Comparison of ENCODE assay signal across 2 cellular contexts in the genomic region with DNA sequence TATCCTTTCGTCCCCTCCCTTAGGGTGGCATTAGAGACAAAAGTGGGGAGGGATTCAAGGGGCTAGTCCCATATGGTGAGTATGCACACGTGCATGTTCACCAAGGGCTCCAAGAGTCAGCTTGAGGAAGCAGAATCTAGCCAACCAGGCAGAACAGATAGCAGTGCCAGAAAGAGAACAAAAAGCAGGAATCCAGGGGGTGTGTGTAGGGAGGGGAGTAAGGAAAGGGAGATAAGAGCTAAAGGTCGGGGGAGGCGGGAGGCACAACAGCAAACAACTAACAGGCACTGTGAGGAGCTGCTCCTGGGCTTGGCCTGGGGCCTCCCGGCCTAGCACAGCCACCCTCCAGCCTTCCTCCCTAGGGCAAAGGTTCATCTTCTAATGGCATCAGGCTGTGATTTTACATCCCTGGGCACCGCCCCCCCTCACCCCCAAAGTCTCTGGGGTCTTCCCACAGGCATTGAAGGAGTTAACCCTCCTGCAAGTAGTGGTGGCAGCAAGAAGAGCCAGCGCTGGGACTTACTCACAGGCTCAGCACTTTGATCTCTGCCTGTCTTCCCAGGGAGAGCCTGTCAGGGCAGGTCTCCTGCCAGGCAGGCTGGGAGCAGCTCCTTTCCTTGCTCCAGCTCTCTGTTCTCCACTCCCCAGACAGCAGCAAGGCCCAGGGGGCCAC.
TF ChIP-seq lines count a peak whose summit lies in the region.

No MANE protein-coding gene starts in this region.

TF ChIP-seq in HEK293, 187 proteins besides CTCF, POLR2A, EP300 and RAD21 (continued from another document and continues in another):
- TF ChIP-seq ZNF513 (tag by site-specific recombination; IDR thresholded peaks at IDR 0.05) (no peak), SP3 (tag by site-specific recombination; IDR thresholded peaks at IDR 0.05) (no peak), KLF1 (tag by site-specific recombination; IDR thresholded peaks at IDR 0.05) (no peak), ZNF274 (IDR thresholded peaks at IDR 0.05; ENCODE audit: low read length) (no peak), ZNF274 (tag by site-specific recombination; IDR thresholded peaks at IDR 0.05; ENCODE audit: borderline replicate concordance) (no peak), ZBTB6 (tag by site-specific recombination; IDR thresholded peaks at IDR 0.05) (no peak), ZBTB21 (tag by site-specific recombination; IDR thresholded peaks at IDR 0.05) (no peak), ZNF112 (tag by site-specific recombination; IDR thresholded peaks at IDR 0.05) (no peak), GLIS1 (tag by site-specific recombination; IDR thresholded peaks at IDR 0.05) (peak; percentile 45), ZNF350 (tag by site-specific recombination; IDR thresholded peaks at IDR 0.05) (no peak), SETDB1 (IDR thresholded peaks at IDR 0.05; ENCODE audit: insufficient read length, low read length) (no peak), SCRT2 (tag by site-specific recombination; IDR thresholded peaks at IDR 0.05) (no peak), ZNF768 (tag by site-specific recombination; IDR thresholded peaks at IDR 0.05) (no peak), ZNF76 (tag by site-specific recombination; IDR thresholded peaks at IDR 0.05; ENCODE audit: borderline replicate concordance, low read depth) (no peak), ZNF404 (tag by site-specific recombination; IDR thresholded peaks at IDR 0.05) (no peak), SALL2 (tag by site-specific recombination; IDR thresholded peaks at IDR 0.05; ENCODE audit: borderline replicate concordance) (no peak), ZNF335 (tag by site-specific recombination; conservative IDR thresholded peaks at IDR 0.05) (peak; percentile 23; the same call in 1 of the 2 replicates), ZNF341 (tag by site-specific recombination; IDR thresholded peaks at IDR 0.05; ENCODE audit: low read depth) (peak; percentile 68)
- TF ChIP-seq, protein P1, sequence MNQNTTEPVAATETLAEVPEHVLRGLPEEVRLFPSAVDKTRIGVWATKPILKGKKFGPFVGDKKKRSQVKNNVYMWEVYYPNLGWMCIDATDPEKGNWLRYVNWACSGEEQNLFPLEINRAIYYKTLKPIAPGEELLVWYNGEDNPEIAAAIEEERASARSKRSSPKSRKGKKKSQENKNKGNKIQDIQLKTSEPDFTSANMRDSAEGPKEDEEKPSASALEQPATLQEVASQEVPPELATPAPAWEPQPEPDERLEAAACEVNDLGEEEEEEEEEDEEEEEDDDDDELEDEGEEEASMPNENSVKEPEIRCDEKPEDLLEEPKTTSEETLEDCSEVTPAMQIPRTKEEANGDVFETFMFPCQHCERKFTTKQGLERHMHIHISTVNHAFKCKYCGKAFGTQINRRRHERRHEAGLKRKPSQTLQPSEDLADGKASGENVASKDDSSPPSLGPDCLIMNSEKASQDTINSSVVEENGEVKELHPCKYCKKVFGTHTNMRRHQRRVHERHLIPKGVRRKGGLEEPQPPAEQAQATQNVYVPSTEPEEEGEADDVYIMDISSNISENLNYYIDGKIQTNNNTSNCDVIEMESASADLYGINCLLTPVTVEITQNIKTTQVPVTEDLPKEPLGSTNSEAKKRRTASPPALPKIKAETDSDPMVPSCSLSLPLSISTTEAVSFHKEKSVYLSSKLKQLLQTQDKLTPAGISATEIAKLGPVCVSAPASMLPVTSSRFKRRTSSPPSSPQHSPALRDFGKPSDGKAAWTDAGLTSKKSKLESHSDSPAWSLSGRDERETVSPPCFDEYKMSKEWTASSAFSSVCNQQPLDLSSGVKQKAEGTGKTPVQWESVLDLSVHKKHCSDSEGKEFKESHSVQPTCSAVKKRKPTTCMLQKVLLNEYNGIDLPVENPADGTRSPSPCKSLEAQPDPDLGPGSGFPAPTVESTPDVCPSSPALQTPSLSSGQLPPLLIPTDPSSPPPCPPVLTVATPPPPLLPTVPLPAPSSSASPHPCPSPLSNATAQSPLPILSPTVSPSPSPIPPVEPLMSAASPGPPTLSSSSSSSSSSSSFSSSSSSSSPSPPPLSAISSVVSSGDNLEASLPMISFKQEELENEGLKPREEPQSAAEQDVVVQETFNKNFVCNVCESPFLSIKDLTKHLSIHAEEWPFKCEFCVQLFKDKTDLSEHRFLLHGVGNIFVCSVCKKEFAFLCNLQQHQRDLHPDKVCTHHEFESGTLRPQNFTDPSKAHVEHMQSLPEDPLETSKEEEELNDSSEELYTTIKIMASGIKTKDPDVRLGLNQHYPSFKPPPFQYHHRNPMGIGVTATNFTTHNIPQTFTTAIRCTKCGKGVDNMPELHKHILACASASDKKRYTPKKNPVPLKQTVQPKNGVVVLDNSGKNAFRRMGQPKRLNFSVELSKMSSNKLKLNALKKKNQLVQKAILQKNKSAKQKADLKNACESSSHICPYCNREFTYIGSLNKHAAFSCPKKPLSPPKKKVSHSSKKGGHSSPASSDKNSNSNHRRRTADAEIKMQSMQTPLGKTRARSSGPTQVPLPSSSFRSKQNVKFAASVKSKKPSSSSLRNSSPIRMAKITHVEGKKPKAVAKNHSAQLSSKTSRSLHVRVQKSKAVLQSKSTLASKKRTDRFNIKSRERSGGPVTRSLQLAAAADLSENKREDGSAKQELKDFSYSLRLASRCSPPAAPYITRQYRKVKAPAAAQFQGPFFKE (tag by site-specific recombination; IDR thresholded peaks at IDR 0.05; ENCODE audit: borderline replicate concordance): no peak
- TF ChIP-seq, protein P2, sequence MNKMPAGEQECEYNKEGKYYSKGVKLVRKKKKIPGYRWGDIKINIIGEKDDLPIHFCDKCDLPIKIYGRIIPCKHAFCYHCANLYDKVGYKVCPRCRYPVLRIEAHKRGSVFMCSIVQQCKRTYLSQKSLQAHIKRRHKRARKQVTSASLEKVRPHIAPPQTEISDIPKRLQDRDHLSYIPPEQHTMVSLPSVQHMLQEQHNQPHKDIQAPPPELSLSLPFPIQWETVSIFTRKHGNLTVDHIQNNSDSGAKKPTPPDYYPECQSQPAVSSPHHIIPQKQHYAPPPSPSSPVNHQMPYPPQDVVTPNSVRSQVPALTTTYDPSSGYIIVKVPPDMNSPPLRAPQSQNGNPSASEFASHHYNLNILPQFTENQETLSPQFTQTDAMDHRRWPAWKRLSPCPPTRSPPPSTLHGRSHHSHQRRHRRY (tag by site-specific recombination; IDR thresholded peaks at IDR 0.05): no peak

TF ChIP-seq in WTC11, 78 proteins besides CTCF, POLR2A, EP300 and RAD21 (continued from another document):
- TF ChIP-seq ZSCAN18 (CRISPR knock-in tag; IDR thresholded peaks at IDR 0.05): no peak
- no peak for TF ChIP-seq JAZF1 (CRISPR knock-in tag; IDR thresholded peaks at IDR 0.05)
- TF ChIP-seq TCF7 (CRISPR knock-in tag; IDR thresholded peaks at IDR 0.05; ENCODE audit: low read depth): no peak
- no peak for TF ChIP-seq E2F1 (CRISPR knock-in tag; IDR thresholded peaks at IDR 0.05)
- TF ChIP-seq SMAD4 (CRISPR knock-in tag; IDR thresholded peaks at IDR 0.05): no peak
- TF ChIP-seq ATF6 (CRISPR knock-in tag; IDR thresholded peaks at IDR 0.05): no peak
- no peak for TF ChIP-seq CREM (CRISPR knock-in tag; IDR thresholded peaks at IDR 0.05)
- TF ChIP-seq TEAD4 (CRISPR knock-in tag; IDR thresholded peaks at IDR 0.05): no peak
- TF ChIP-seq, protein P3, sequence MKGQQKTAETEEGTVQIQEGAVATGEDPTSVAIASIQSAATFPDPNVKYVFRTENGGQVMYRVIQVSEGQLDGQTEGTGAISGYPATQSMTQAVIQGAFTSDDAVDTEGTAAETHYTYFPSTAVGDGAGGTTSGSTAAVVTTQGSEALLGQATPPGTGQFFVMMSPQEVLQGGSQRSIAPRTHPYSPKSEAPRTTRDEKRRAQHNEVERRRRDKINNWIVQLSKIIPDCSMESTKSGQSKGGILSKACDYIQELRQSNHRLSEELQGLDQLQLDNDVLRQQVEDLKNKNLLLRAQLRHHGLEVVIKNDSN (CRISPR knock-in tag; IDR thresholded peaks at IDR 0.05): no peak
- TF ChIP-seq NR3C1 (CRISPR knock-in tag; conservative IDR thresholded peaks at IDR 0.05; ENCODE audit: low read depth): no peak
- no peak for TF ChIP-seq PRRX2 (CRISPR knock-in tag; IDR thresholded peaks at IDR 0.05)
- TF ChIP-seq ZNF416 (CRISPR knock-in tag; IDR thresholded peaks at IDR 0.05): no peak
